In genomic region chr6:31114970-31115849, GRCh38 we compare ENCODE assay signal across 8 cellular contexts. TPM values are rescaled to one million over a fixed set of nuclear protein-coding genes. Genes with fewer than 3 reads are reported as not detected.
DNase-seq lines count a peak whose midpoint lies in the region; TF ChIP-seq lines count a peak whose summit lies in the region.

No MANE protein-coding gene starts in this region.

- POLR2A ChIA-PET in AG04449 (lab: Yijun Ruan, JAX), result interaction anchor here (0.6 to 0.8 kb wide), 2 partner anchors 61 to 715 kb away, joined by 3 read pairs; no protein-coding TSS in a partner anchor

- peaks cover 0 to 4% (median 0%) of the 10 kb centered on the region in 45 donors for H3K27me3 ChIP-seq in dorsolateral prefrontal cortex
- H3K27me3 ChIP-seq in mucosa of stomach (ENCODE audit: control insufficient read depth, insufficient read depth, low read length), result no peaks in the 10 kb centered on the region

- H3K36me3 ChIP-seq in mucosa of stomach (ENCODE audit: control insufficient read depth, insufficient read depth, low read length), result no peaks in the 10 kb centered on the region

- H3K27ac ChIP-seq in dorsolateral prefrontal cortex, result peak overlapping the region in 48 of 59 donors; percentile 16 to 86 (median 66)

- H3K36me3 Mint-ChIP-seq in glutamatergic neuron (ENCODE audit: unreplicated experiment), result no peaks in the 10 kb centered on the region

- H3K4me1 Mint-ChIP-seq in glutamatergic neuron (ENCODE audit: low read depth, unreplicated experiment), result no peaks in the 10 kb centered on the region

- H3K9me3 ChIP-seq in mucosa of stomach (ENCODE audit: control insufficient read depth, low read length), result no peaks in the 10 kb centered on the region

- H3K9ac ChIP-seq in mucosa of stomach (ENCODE audit: low read length), result peak overlapping the region; percentile 79

- peaks cover 27% of the 10 kb centered on the region for H3K4me1 ChIP-seq in mucosa of stomach (ENCODE audit: control insufficient read depth, insufficient read depth, low read length)

- DNase-seq in AG04449 (ENCODE audit: low read depth, low spot score), result no peak
- no peak for DNase-seq in dorsolateral prefrontal cortex
- no peak for DNase-seq in glutamatergic neuron
- no peak for DNase-seq in T-helper 2 cell
- no peak for DNase-seq in NCI-H510A treated with DMSO at 0.1 percent for 48 hours (lab: John Stamatoyannopoulos, UW)
- DNase-seq in GF-D8 (lab: John Stamatoyannopoulos, UW), result no peak

- intact Hi-C loops in dorsolateral prefrontal cortex (cut with DNase I), result no loop called here

- H3K4me3 Mint-ChIP-seq in glutamatergic neuron (ENCODE audit: unreplicated experiment), result no peak overlapping the region

- TF ChIP-seq CTCF in AG04449 (IDR thresholded peaks at IDR 0.05; ENCODE audit: insufficient read depth, low read length, missing control alignments) (peak; percentile 35), LNCAP (IDR thresholded peaks at IDR 0.05) (peak; percentile 24; the same call in 1 of the 2 replicates), dorsolateral prefrontal cortex (IDR thresholded peaks at IDR 0.05 in 54 of 56, conservative IDR thresholded peaks at IDR 0.05 in 2 of 56; ENCODE audit: low read depth in 1 of 56, partially characterized antibody in 56 of 56) (peak in 38 of 56 donors; percentile 10 to 56 (median 30)), glutamatergic neuron (IDR thresholded peaks at IDR 0.05; ENCODE audit: partially characterized antibody, unreplicated experiment) (no peak)

- H3K27me3 Mint-ChIP-seq in glutamatergic neuron (ENCODE audit: unreplicated experiment), result peaks cover 6% of the 10 kb centered on the region

- peaks cover 2% of the 10 kb centered on the region for H3K9me3 Mint-ChIP-seq in glutamatergic neuron (ENCODE audit: unreplicated experiment)

- CTCF ChIA-PET in AG04449 (lab: Yijun Ruan, JAX), result interaction anchor here (0.6 to 11.8 kb wide), 17 partner anchors 13 to 436 kb away, joined by 3 to 162 read pairs (median 5); partner anchors contain the start of genes TCF19 and VARS2

- no peak overlapping the region for H3K27ac Mint-ChIP-seq in glutamatergic neuron (ENCODE audit: unreplicated experiment)

- peak overlapping the region; percentile 25 for H3K4me3 ChIP-seq in AG04449 (ENCODE audit: low read depth, low read length)
- H3K4me3 ChIP-seq in dorsolateral prefrontal cortex, result peak overlapping the region in 3 of 59 donors; percentile 2 to 10 (median 5)
- peak overlapping the region; percentile 49 for H3K4me3 ChIP-seq in mucosa of stomach (ENCODE audit: low read length)

RNA-seq across cellular contexts. Expression of gene PSORS1C1, which starts 0.6 kb away (rescaled TPM):
- total RNA-seq in dorsolateral prefrontal cortex, result 10 to 100 TPM in 1 of 120 experiments, 1 to 10 TPM in 86, under 1 TPM in 30, not detected in 3; 0.11 to 11.6 (median 1.9) TPM
- total RNA-seq in glutamatergic neuron (ENCODE audit: unreplicated experiment), result not detected

RNA-seq across cellular contexts. Expression of gene C6orf15, which starts 2.8 kb away (rescaled TPM):
- total RNA-seq in dorsolateral prefrontal cortex (not detected), glutamatergic neuron (ENCODE audit: unreplicated experiment) (not detected)

RNA-seq across cellular contexts. Expression of gene CDSN, which starts 5.0 kb away (rescaled TPM):
- total RNA-seq in dorsolateral prefrontal cortex, result not detected
- not detected for total RNA-seq in glutamatergic neuron (ENCODE audit: unreplicated experiment)

RNA-seq across cellular contexts. Expression of gene PSORS1C2, which starts 23.7 kb away (rescaled TPM):
- not detected for total RNA-seq in dorsolateral prefrontal cortex
- 0.49 TPM for total RNA-seq in glutamatergic neuron (ENCODE audit: unreplicated experiment)

RNA-seq across cellular contexts. Expression of gene CCHCR1, which starts 42.4 kb away (rescaled TPM):
- total RNA-seq in dorsolateral prefrontal cortex, result 10 to 100 TPM; 11.1 to 31.6 (median 21.7) TPM
- total RNA-seq in glutamatergic neuron (ENCODE audit: unreplicated experiment), result 28.7 TPM
